Comparison of ENCODE assay signal across 18 cellular contexts in the genomic region with DNA sequence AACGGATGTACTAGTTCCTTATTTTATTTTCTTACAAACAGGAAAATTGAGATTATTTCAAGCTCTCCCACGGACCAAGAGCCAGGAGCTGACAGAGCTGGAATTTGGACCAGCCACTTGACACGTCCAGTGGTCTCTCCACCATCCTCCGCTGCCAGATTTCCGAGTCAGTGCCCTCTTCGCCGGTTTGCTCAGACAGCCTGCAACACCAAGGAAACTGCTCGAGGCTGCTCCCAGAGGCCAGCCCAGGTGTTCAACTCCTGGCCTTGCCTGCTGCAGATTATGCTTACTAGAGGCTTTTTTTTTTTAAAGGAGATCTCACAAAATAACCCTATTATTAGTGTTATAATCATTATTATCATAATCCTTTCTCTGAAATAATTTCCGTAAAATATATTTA.
DNase-seq lines count a peak whose midpoint lies in the region; ATAC-seq, FAIRE-seq and TF ChIP-seq lines count a peak whose summit lies in the region.
"Had no signal": no experiment of that assay in that cellular context is flagged by ENCODE, and none has a peak within 500 bp of the region (broad histone marks: within the 10 kb centered on the region; RNA-seq: fewer than 3 reads in every experiment).

No MANE protein-coding gene starts in this region.

- no peaks in the 10 kb centered on the region for H4K20me1 ChIP-seq in HepG2 (ENCODE audit: insufficient read depth, low read length)

- H3K9ac ChIP-seq in HepG2 (ENCODE audit: insufficient read depth, low read depth, low read length) (no peak overlapping the region), endodermal cell (ENCODE audit: extremely low read depth, low read length, poor library complexity, severe bottlenecking) (no peak overlapping the region)

- H3K9me3 ChIP-seq in HepG2 (ENCODE audit: low read length) = no peaks in the 10 kb centered on the region
- no peaks in the 10 kb centered on the region for H3K9me3 ChIP-seq in right lobe of liver
- no peaks in the 10 kb centered on the region for H3K9me3 ChIP-seq in endodermal cell (ENCODE audit: control insufficient read depth, low read length)

- DNase-seq in HepG2 (ENCODE audit: low spot score) (no peak), right lobe of liver (no peak), NCI-H2227 treated with DMSO at 0.1 percent for 48 hours (lab: John Stamatoyannopoulos, UW) (peak; percentile 61), endodermal cell (peak; percentile 82), HT-29 (ENCODE audit: low spot score) (no peak), GDM1 (lab: John Stamatoyannopoulos, UW) (no peak)
- DNase-seq in stimulated activated CD4-positive, alpha-beta T cell treated with anti-CD3 and anti-CD28 coated beads, Interleukin-15, amount 100 ng/mL, for 24 hours = no peak
- DNase-seq: Calu3; CD4-positive, alpha-beta T cell; DMS79 treated with DMSO at 0.1 percent for 48 hours; GF-D8; H7; NCI-H1048; NCI-H1694 treated with DMSO at 0.1 percent for 48 hours; NCI-H526; Right ventricle myocardium superior had no signal

- peaks cover 2% of the 10 kb centered on the region for H3K27me3 Mint-ChIP-seq in endodermal cell (ENCODE audit: insufficient read depth)
- H3K27me3 Mint-ChIP-seq: CD4-positive, alpha-beta T cell had no signal

- H3K9me3 Mint-ChIP-seq in endodermal cell = no peaks in the 10 kb centered on the region
- H3K9me3 Mint-ChIP-seq: CD4-positive, alpha-beta T cell had no signal

- no peak for FAIRE-seq in HepG2 (lab: Jason Lieb, UNC)

- H3K4me1 ChIP-seq in HepG2 (ENCODE audit: insufficient read depth, low read length) (no peaks in the 10 kb centered on the region), right lobe of liver (no peaks in the 10 kb centered on the region), endodermal cell (ENCODE audit: control insufficient read depth, insufficient read depth, low read length) (no peaks in the 10 kb centered on the region)

- H3K4me1 Mint-ChIP-seq in endodermal cell = peaks cover 17% of the 10 kb centered on the region

- H3K4me2 ChIP-seq in HepG2 (ENCODE audit: low read depth, low read length) = no peak overlapping the region

- H2AFZ ChIP-seq in HepG2 (ENCODE audit: low read length) = no peak overlapping the region

- H3K36me3 ChIP-seq in HepG2 (replicated peaks in 1 of 2; ENCODE audit: control insufficient read depth in 1 of 2, insufficient read depth in 2 of 2, low read length in 2 of 2) (no peaks in the 10 kb centered on the region), right lobe of liver (no peaks in the 10 kb centered on the region), endodermal cell (ENCODE audit: control insufficient read depth, insufficient read depth, low read length) (no peaks in the 10 kb centered on the region)

- H3K27me3 ChIP-seq in HepG2 (ENCODE audit: control insufficient read depth in 1 of 2, insufficient read depth in 2 of 2, low read length in 2 of 2) = no peaks in the 10 kb centered on the region
- H3K27me3 ChIP-seq in right lobe of liver = no peaks in the 10 kb centered on the region
- H3K27me3 ChIP-seq in endodermal cell (ENCODE audit: control insufficient read depth, insufficient read depth, low read length, poor library complexity, severe bottlenecking) = no peaks in the 10 kb centered on the region

- H3K4me3 Mint-ChIP-seq in endodermal cell = no peak overlapping the region
- H3K4me3 Mint-ChIP-seq: CD4-positive, alpha-beta T cell had no signal

- TF ChIP-seq CTCF in HepG2 (CRISPR knock-in tag; IDR thresholded peaks at IDR 0.05) (no peak), right lobe of liver (IDR thresholded peaks at IDR 0.05) (no peak), endodermal cell (conservative IDR thresholded peaks at IDR 0.05) (peak; percentile 65)

- TF ChIP-seq EP300 in HepG2 (IDR thresholded peaks at IDR 0.05; ENCODE audit: low read depth in 2 of 2, low read length in 2 of 2) = no peak
- no peak for TF ChIP-seq EP300 in HepG2 (CRISPR knock-in tag; IDR thresholded peaks at IDR 0.05; ENCODE audit: borderline replicate concordance)

- H3K27ac ChIP-seq in HepG2 (ENCODE audit: extremely low read length, insufficient read depth, low read length) (no peak overlapping the region), right lobe of liver (no peak overlapping the region), endodermal cell (ENCODE audit: low read depth, low read length) (no peak overlapping the region)

- TF ChIP-seq POLR2A in HepG2 (IDR thresholded peaks at IDR 0.05; ENCODE audit: insufficient read depth in 1 of 2, low read depth in 2 of 2, low read length in 2 of 2) (no peak), right lobe of liver (IDR thresholded peaks at IDR 0.05) (no peak)

- POLR2A ChIA-PET in HepG2 (lab: Yijun Ruan, JAX) = no interaction called here

- no peak overlapping the region for H3K27ac Mint-ChIP-seq in endodermal cell
- H3K27ac Mint-ChIP-seq: CD4-positive, alpha-beta T cell had no signal

- in situ Hi-C loops in HepG2 (cut with HindIII; ENCODE audit: extremely low pct_ligation_motif_present, low pct_unique_long_range_greater_than_20kb) = no loop called here

- no peaks in the 10 kb centered on the region for H3K36me3 Mint-ChIP-seq in endodermal cell (ENCODE audit: low read depth)

- no peaks in the 10 kb centered on the region for H3K79me2 ChIP-seq in HepG2 (ENCODE audit: insufficient read depth, low read length)

- WGBS in HepG2 (ENCODE audit: low lambda C conversion rate) = 45% methylated on average over 9 of the region's 9 CpGs
- WGBS in right lobe of liver (ENCODE audit: insufficient coverage, low coverage, low lambda C conversion rate, missing lambda C conversion rate) = 78% methylated on average over 9 of the region's 9 CpGs
- 90 to 96% methylated on average over 7 to 8 of the region's 9 CpGs for WGBS in endodermal cell (ENCODE audit: insufficient coverage in 1 of 2, insufficient read length in 1 of 2), 2 experiments

- BruUV-seq in HepG2 (replicated peaks; lab: Mats Ljungman, UMichigan) = no TSS peak

- CTCF ChIA-PET in HepG2 (lab: Yijun Ruan, JAX; ENCODE audit: low intra/inter-chr PET ratio, low total read pairs) = no interaction called here

- ATAC-seq in HepG2 (peak; percentile 68; the same call in 2 of the 3 replicates), right lobe of liver (no peak), HG03354 (IDR thresholded peaks at IDR 0.05; ENCODE audit: poor library complexity, severe bottlenecking, unreplicated experiment) (no peak)
- ATAC-seq: SK-N-SH treated with all-trans-retinoic acid at 6 μM for 48 hours had no signal

- intact Hi-C loops in HepG2 (cut with micrococcal nuclease; ENCODE audit: unreplicated experiment) (no loop called here), right lobe of liver (cut with DNase I) (no loop called here)

- H3K4me3 ChIP-seq in HepG2 (replicated peaks in 1 of 3; ENCODE audit: insufficient read depth in 1 of 3, low read depth in 2 of 3, low read length in 3 of 3) (no peak overlapping the region), right lobe of liver (no peak overlapping the region), endodermal cell (ENCODE audit: low read length) (no peak overlapping the region)

- no peak for TF ChIP-seq RAD21 in HepG2 (CRISPR knock-in tag; IDR thresholded peaks at IDR 0.05)

TF ChIP-seq in HepG2, 621 proteins besides CTCF, POLR2A, EP300 and RAD21:
- TF ChIP-seq, protein P1, sequence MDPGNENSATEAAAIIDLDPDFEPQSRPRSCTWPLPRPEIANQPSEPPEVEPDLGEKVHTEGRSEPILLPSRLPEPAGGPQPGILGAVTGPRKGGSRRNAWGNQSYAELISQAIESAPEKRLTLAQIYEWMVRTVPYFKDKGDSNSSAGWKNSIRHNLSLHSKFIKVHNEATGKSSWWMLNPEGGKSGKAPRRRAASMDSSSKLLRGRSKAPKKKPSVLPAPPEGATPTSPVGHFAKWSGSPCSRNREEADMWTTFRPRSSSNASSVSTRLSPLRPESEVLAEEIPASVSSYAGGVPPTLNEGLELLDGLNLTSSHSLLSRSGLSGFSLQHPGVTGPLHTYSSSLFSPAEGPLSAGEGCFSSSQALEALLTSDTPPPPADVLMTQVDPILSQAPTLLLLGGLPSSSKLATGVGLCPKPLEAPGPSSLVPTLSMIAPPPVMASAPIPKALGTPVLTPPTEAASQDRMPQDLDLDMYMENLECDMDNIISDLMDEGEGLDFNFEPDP (CRISPR knock-in tag; conservative IDR thresholded peaks at IDR 0.05) = 0 out of 2 replicates have a peak, but pooled peaks have one; percentile 16
- TF ChIP-seq MAFF (IDR thresholded peaks at IDR 0.05; ENCODE audit: low read depth, low read length) (0 out of 2 replicates have a peak, but pooled peaks have one; percentile 10), MAFK (conservative IDR thresholded peaks at IDR 0.05 in 1 of 2, IDR thresholded peaks at IDR 0.05 in 1 of 2; ENCODE audit: low read length in 2 of 2) (peak; percentile 25 to 26; a peak in 2 of 4 replicates), ZNF850 (CRISPR knock-in tag; conservative IDR thresholded peaks at IDR 0.05) (no peak), TCF7 (IDR thresholded peaks at IDR 0.05; ENCODE audit: low read depth) (no peak), PHF5A (CRISPR knock-in tag; IDR thresholded peaks at IDR 0.05; ENCODE audit: low read depth, unreplicated experiment) (no peak), ZNF570 (CRISPR knock-in tag; IDR thresholded peaks at IDR 0.05; ENCODE audit: borderline replicate concordance) (no peak)

Comparison
In these comparisons a context has a peak if more than half of its experiments do, and no peak if none do; other contexts are left out.
1. DNase-seq: peak in NCI-H2227 treated with DMSO at 0.1 percent for 48 hours (single experiment) and endodermal cell (single experiment); none in HepG2 (single experiment), right lobe of liver (0 of 3), stimulated activated CD4-positive, alpha-beta T cell treated with anti-CD3 and anti-CD28 coated beads, Interleukin-15, amount 100 ng/mL, for 24 hours (single experiment), HT-29 (single experiment) and GDM1 (single experiment).